In the genomic region with DNA sequence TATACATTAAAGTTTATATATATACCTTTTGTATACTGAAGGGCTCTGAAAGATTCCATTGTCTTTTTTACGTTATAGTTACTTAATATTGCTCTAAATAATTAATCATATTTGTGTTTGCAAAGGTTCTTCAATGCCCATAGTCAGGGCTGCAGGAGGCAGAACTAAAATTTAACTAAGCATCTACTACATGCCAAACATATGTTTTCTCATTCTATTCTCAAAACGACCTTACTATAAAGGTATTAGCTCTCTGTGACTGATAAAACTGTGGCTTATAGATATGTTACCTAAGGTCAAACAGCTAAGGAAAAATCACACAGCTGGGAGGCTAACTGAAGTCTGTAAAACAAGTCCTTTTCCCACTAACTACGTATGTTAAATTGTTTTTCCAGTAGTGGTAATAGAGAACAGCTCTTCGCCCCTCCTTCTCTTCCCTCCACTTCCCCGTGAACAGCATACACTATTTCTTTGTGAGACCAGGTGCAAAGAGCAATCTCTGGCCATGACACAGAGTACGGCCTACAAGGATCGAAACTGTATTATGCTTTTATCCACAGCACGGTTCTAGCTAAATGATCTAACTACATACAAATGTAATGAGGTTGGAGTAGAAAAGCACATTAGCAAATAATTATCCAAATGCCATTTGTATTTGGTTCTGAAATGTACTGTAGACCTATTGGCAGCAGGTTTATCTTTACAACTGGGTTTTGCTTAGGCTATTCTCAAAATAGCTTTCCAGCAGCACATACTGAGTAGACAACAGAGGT, we compare ENCODE assay signal across 8 cellular contexts. TPM values are rescaled to one million over a fixed set of nuclear protein-coding genes. Genes with fewer than 3 reads are reported as not detected.
DNase-seq lines count a peak whose midpoint lies in the region; ATAC-seq and TF ChIP-seq lines count a peak whose summit lies in the region.

No MANE protein-coding gene starts in this region.

- peak overlapping the region; percentile 85 for H3K27ac ChIP-seq in angular gyrus (ENCODE audit: low read depth, low read length)
- H3K27ac ChIP-seq in thoracic aorta, result peak overlapping the region; percentile 98 to 100

- DNase-seq in BE2C, result no peak
- peak; percentile 7 for DNase-seq in HS-27A (ENCODE audit: low read depth)
- DNase-seq in left lobe of liver (ENCODE audit: low spot score), result no peak
- no peak for DNase-seq in thoracic aorta (ENCODE audit: low spot score)
- no peak for DNase-seq in NCI-H1694 (lab: John Stamatoyannopoulos, UW)
- DNase-seq in ecto neural progenitor cell (ENCODE audit: low spot score), result no peak

- H3K9me3 ChIP-seq in BE2C, result no peaks in the 10 kb centered on the region
- no peaks in the 10 kb centered on the region for H3K9me3 ChIP-seq in thoracic aorta

- H3K27me3 ChIP-seq in BE2C, result no peaks in the 10 kb centered on the region
- H3K27me3 ChIP-seq in thoracic aorta (replicated peaks; ENCODE audit: insufficient read depth), result no peaks in the 10 kb centered on the region

- H3K36me3 ChIP-seq in BE2C, result no peaks in the 10 kb centered on the region
- no peaks in the 10 kb centered on the region for H3K36me3 ChIP-seq in thoracic aorta

- TF ChIP-seq CTCF in BE2C (IDR thresholded peaks at IDR 0.05; ENCODE audit: low read depth, low read length) (no peak), thoracic aorta (IDR thresholded peaks at IDR 0.05) (no peak)

- peak; percentile 20 for ATAC-seq in left lobe of liver
- ATAC-seq in thoracic aorta (ENCODE audit: insufficient number of reproducible peaks, low FRiP score, low read depth), result no peak
- ATAC-seq in HG03565 (IDR thresholded peaks at IDR 0.05; ENCODE audit: unreplicated experiment), result no peak

- H3K4me3 ChIP-seq in BE2C (ENCODE audit: low read depth, low read length) (peak overlapping the region; percentile 97), thoracic aorta (peak overlapping the region; percentile 100)

- H3K4me1 ChIP-seq in BE2C (no peaks in the 10 kb centered on the region), thoracic aorta (ENCODE audit: control insufficient read depth in 1 of 2, low read depth in 2 of 2) (peaks cover 35 to 47% of the 10 kb centered on the region in 2 donors)

RNA-seq across cellular contexts. Expression of gene CNOT6L, which starts 1.7 kb away (rescaled TPM):
- 2.7 TPM for polyA plus RNA-seq in BE2C (2012; ENCODE audit: insufficient read depth, insufficient read length, low read depth)
- total RNA-seq in left lobe of liver (20.5 TPM), thoracic aorta (10 to 100 TPM; 22.9 to 39.9 TPM)

RNA-seq across cellular contexts. Expression of gene MRPL1, which starts 45.1 kb away (rescaled TPM):
- polyA plus RNA-seq in BE2C (2012; ENCODE audit: insufficient read depth, insufficient read length, low read depth), result 46.2 TPM
- total RNA-seq in left lobe of liver (13.8 TPM), thoracic aorta (10 to 100 TPM in 1 of 2 donors, 1 to 10 TPM in 1; 6.1 to 22.5 TPM)
